ENCODE assay signal across 23 cellular contexts in the genomic region with DNA sequence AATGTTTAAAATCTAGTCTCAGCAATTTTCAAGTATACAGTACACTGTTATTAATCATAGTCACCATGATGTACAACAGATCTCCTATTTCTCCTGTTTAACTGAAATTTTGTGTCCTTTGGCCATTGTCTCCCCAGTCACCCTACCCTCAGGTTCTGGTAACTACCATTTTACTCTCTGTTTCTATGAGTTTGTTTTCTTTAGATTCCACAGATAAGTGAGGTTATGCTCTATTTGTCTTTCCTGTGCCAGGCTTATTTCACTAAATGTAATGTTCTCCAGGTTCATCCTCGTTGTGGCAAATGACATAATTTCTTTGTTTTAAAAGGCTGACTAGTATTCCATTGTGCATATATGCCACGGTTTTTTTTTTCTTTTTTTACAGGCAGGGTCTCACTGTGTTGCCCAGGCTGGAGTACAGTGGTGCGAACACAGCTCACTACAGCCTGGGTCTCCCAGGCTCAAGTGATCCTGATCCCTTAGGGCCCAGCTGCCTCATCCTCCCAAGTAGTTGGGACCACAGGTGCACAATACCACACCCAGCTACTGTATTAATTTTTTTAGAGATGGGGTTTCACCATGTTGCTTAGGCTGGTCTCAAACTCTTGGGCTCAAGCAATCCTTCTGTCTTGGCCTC. TPM values are rescaled to one million over a fixed set of nuclear protein-coding genes. Genes with fewer than 3 reads are reported as not detected.
A peak's percentile ranks its signal among the peaks of the same experiment; 100 is the strongest.
DNase-seq lines count a peak whose midpoint lies in the region; ATAC-seq and TF ChIP-seq lines count a peak whose summit lies in the region.
"Had no signal": no experiment of that assay in that cellular context is flagged by ENCODE, and none has a peak within 500 bp of the region (broad histone marks: within the 10 kb centered on the region; RNA-seq: fewer than 3 reads in every experiment).

No MANE protein-coding gene starts in this region.

- no peak for DNase-seq in T-helper 1 cell
- peak; percentile 47 for DNase-seq in HuH-7.5 (ENCODE audit: low spot score)
- no peak for DNase-seq in activated naive CD8-positive, alpha-beta T cell treated with anti-CD3 and anti-CD28 coated beads, Interleukin-2, amount 50 U/mL, for 24 hours
- no peak for DNase-seq in NCI-H1930 (lab: John Stamatoyannopoulos, UW)
- DNase-seq in Peyer's patch = no peak
- DNase-seq in DMS 273 (lab: John Stamatoyannopoulos, UW; ENCODE audit: unreplicated experiment) = no peak
- DNase-seq: 8988T; activated naive CD4-positive, alpha-beta T cell treated with anti-CD3 and anti-CD28 coated beads, Interleukin-2, amount 10 ng/mL, durations not matched to agents 7 days and 5 days; activated T-cell treated with anti-CD3 and anti-CD28 coated beads for 4 hours; effector memory CD4-positive, alpha-beta T cell; esophagus squamous epithelium; left cardiac atrium; mesendoderm; NCI-H1417; NCI-H524; small intestine; stimulated activated CD4-positive, alpha-beta T cell treated with anti-CD3 and anti-CD28 coated beads, Interleukin-2, amount 100 ng/mL, for 48 hours; stimulated activated naive CD8-positive, alpha-beta T cell treated with anti-CD3 and anti-CD28 coated beads, Interleukin-15, amount 100 ng/mL, for 72 hours; transverse colon had no signal

- H3K4me1 Mint-ChIP-seq in T-helper 1 cell treated with Interleukin-12 subunit alpha and Interleukin-12 subunit beta and Interleukin-4 antibody, amounts not matched to agents 30 μg/mL and 1 μg/mL, for 36 hours (ENCODE audit: low read depth) = peaks cover 45% of the 10 kb centered on the region
- H3K4me1 Mint-ChIP-seq in activated naive CD8-positive, alpha-beta T cell treated with anti-CD3 and anti-CD28 coated beads, Interleukin-2, amount 50 U/mL, for 24 hours = peaks cover 67% of the 10 kb centered on the region

- ATAC-seq in activated naive CD8-positive, alpha-beta T cell treated with anti-CD3 and anti-CD28 coated beads, Interleukin-2, amount 50 U/mL, for 24 hours = no peak
- ATAC-seq: left cardiac atrium; stimulated activated naive CD8-positive, alpha-beta T cell treated with anti-CD3 and anti-CD28 coated beads, Interleukin-15, amount 100 ng/mL, for 72 hours had no signal

- H3K4me1 ChIP-seq in neutrophil (ENCODE audit: control insufficient read depth in 1 of 2, insufficient read depth in 1 of 2, low read depth in 1 of 2, low read length in 1 of 2) (peaks cover 55 to 74% of the 10 kb centered on the region in 2 experiments), Peyer's patch (peaks cover 0 to 25% (median 0%) of the 10 kb centered on the region in 4 donors)
- H3K4me1 ChIP-seq: HAP-1 had no signal

- H3K9me3 ChIP-seq in neutrophil (no peaks in the 10 kb centered on the region), Peyer's patch (no peaks in the 10 kb centered on the region)
- H3K9me3 ChIP-seq: esophagus squamous epithelium, HAP-1, transverse colon had no signal

- H3K27ac Mint-ChIP-seq in T-helper 1 cell treated with Interleukin-12 subunit alpha and Interleukin-12 subunit beta and Interleukin-4 antibody, amounts not matched to agents 30 μg/mL and 1 μg/mL, for 36 hours = peak overlapping the region; percentile 28
- peak overlapping the region; percentile 0 for H3K27ac Mint-ChIP-seq in activated naive CD8-positive, alpha-beta T cell treated with anti-CD3 and anti-CD28 coated beads, Interleukin-2, amount 50 U/mL, for 24 hours
- H3K27ac Mint-ChIP-seq: activated naive CD4-positive, alpha-beta T cell treated with anti-CD3 and anti-CD28 coated beads, Interleukin-2, amount 10 ng/mL, durations not matched to agents 7 days and 5 days; B cell; stimulated activated naive CD8-positive, alpha-beta T cell treated with anti-CD3 and anti-CD28 coated beads, Interleukin-15, amount 100 ng/mL, for 72 hours had no signal

- no peak overlapping the region for H3K4me3 ChIP-seq in neutrophil (ENCODE audit: low read depth in 1 of 2, low read length in 1 of 2)
- no peak overlapping the region for H3K4me3 ChIP-seq in Peyer's patch
- H3K4me3 ChIP-seq: esophagus squamous epithelium, HAP-1, transverse colon had no signal

- peaks cover 14% of the 10 kb centered on the region for H3K36me3 Mint-ChIP-seq in T-helper 1 cell treated with Interleukin-12 subunit alpha and Interleukin-12 subunit beta and Interleukin-4 antibody, amounts not matched to agents 30 μg/mL and 1 μg/mL, for 36 hours (ENCODE audit: low read depth)
- peaks cover 28% of the 10 kb centered on the region for H3K36me3 Mint-ChIP-seq in activated naive CD8-positive, alpha-beta T cell treated with anti-CD3 and anti-CD28 coated beads, Interleukin-2, amount 50 U/mL, for 24 hours (ENCODE audit: low read depth)

- H3K36me3 ChIP-seq in neutrophil (no peaks in the 10 kb centered on the region), Peyer's patch (no peaks in the 10 kb centered on the region)
- H3K36me3 ChIP-seq: HAP-1, transverse colon had no signal

- H3K27me3 Mint-ChIP-seq in T-helper 1 cell treated with Interleukin-12 subunit alpha and Interleukin-12 subunit beta and Interleukin-4 antibody, amounts not matched to agents 30 μg/mL and 1 μg/mL, for 36 hours (ENCODE audit: low read depth) = no peaks in the 10 kb centered on the region
- no peaks in the 10 kb centered on the region for H3K27me3 Mint-ChIP-seq in activated naive CD8-positive, alpha-beta T cell treated with anti-CD3 and anti-CD28 coated beads, Interleukin-2, amount 50 U/mL, for 24 hours
- H3K27me3 Mint-ChIP-seq: activated naive CD4-positive, alpha-beta T cell treated with anti-CD3 and anti-CD28 coated beads, Interleukin-2, amount 10 ng/mL, durations not matched to agents 7 days and 5 days; B cell; stimulated activated naive CD8-positive, alpha-beta T cell treated with anti-CD3 and anti-CD28 coated beads, Interleukin-15, amount 100 ng/mL, for 72 hours had no signal

- H3K27ac ChIP-seq in neutrophil = peak overlapping the region; percentile 80
- H3K27ac ChIP-seq in Peyer's patch = no peak overlapping the region
- H3K27ac ChIP-seq: esophagus squamous epithelium, transverse colon had no signal

- H3K4me3 Mint-ChIP-seq in T-helper 1 cell treated with Interleukin-12 subunit alpha and Interleukin-12 subunit beta and Interleukin-4 antibody, amounts not matched to agents 30 μg/mL and 1 μg/mL, for 36 hours = no peak overlapping the region
- no peak overlapping the region for H3K4me3 Mint-ChIP-seq in activated naive CD8-positive, alpha-beta T cell treated with anti-CD3 and anti-CD28 coated beads, Interleukin-2, amount 50 U/mL, for 24 hours
- H3K4me3 Mint-ChIP-seq: activated naive CD4-positive, alpha-beta T cell treated with anti-CD3 and anti-CD28 coated beads, Interleukin-2, amount 10 ng/mL, durations not matched to agents 7 days and 5 days; B cell; stimulated activated naive CD8-positive, alpha-beta T cell treated with anti-CD3 and anti-CD28 coated beads, Interleukin-15, amount 100 ng/mL, for 72 hours had no signal

- TF ChIP-seq CTCF in neutrophil (IDR thresholded peaks at IDR 0.05) = no peak
- no peak for TF ChIP-seq CTCF in Peyer's patch (IDR thresholded peaks at IDR 0.05)

- H3K27me3 ChIP-seq in neutrophil = no peaks in the 10 kb centered on the region
- no peaks in the 10 kb centered on the region for H3K27me3 ChIP-seq in Peyer's patch
- H3K27me3 ChIP-seq: esophagus squamous epithelium, transverse colon had no signal

- no peak for TF ChIP-seq POLR2A in Peyer's patch (IDR thresholded peaks at IDR 0.05)

- no peaks in the 10 kb centered on the region for H3K9me3 Mint-ChIP-seq in T-helper 1 cell treated with Interleukin-12 subunit alpha and Interleukin-12 subunit beta and Interleukin-4 antibody, amounts not matched to agents 30 μg/mL and 1 μg/mL, for 36 hours
- H3K9me3 Mint-ChIP-seq in activated naive CD8-positive, alpha-beta T cell treated with anti-CD3 and anti-CD28 coated beads, Interleukin-2, amount 50 U/mL, for 24 hours = no peaks in the 10 kb centered on the region
- H3K9me3 Mint-ChIP-seq: stimulated activated naive CD8-positive, alpha-beta T cell treated with anti-CD3 and anti-CD28 coated beads, Interleukin-15, amount 100 ng/mL, for 72 hours had no signal

RNA-seq across cellular contexts. Expression of gene RAB7A, which starts 50.0 kb away (rescaled TPM):
- 100 to 1,000 TPM in 2 of 4 donors, 10 to 100 TPM in 2; 96.6 to 116 (median 99.4) TPM for total RNA-seq in Peyer's patch
